15 cellular contexts compared by ENCODE assay signal in the genomic region with DNA sequence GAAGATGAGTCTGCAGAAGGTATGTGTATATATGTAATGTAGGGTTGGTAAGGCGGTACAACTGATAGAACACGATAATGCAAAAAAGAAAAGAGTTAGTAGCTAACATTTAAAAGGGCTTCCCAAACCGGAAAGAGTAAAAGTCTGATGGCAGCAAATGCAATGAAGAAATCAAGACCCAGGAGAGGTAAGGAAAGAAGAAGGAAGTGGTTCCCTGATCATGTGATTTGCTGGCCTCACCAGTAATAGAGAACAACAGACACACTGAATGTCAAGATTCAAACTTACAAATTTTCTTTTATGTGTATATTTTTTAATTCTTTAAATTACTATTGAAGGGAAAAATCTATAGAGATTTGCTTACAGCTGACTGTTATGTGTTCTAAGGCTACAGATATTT. TPM values are rescaled to one million over a fixed set of nuclear protein-coding genes. Genes with fewer than 3 reads are reported as not detected.
DNase-seq lines count a peak whose midpoint lies in the region; ATAC-seq and TF ChIP-seq lines count a peak whose summit lies in the region.
"Had no signal": no experiment of that assay in that cellular context is flagged by ENCODE, and none has a peak within 500 bp of the region (broad histone marks: within the 10 kb centered on the region; RNA-seq: fewer than 3 reads in every experiment).

No MANE protein-coding gene starts in this region.

- no peak overlapping the region for H3K27ac ChIP-seq in upper lobe of right lung
- H3K27ac ChIP-seq: breast epithelium had no signal

- no peaks in the 10 kb centered on the region for H3K27me3 ChIP-seq in upper lobe of right lung
- H3K27me3 ChIP-seq: breast epithelium had no signal

- H3K36me3 ChIP-seq in upper lobe of right lung, result peaks cover 94% of the 10 kb centered on the region
- H3K36me3 ChIP-seq: breast epithelium had no signal

- intact Hi-C loops in upper lobe of right lung (cut with DNase I) (no loop called here), left colon (cut with DNase I, micrococcal nuclease) (no loop called here)

- peaks cover 5% of the 10 kb centered on the region for H3K36me3 Mint-ChIP-seq in activated naive CD8-positive, alpha-beta T cell
- peaks cover 58% of the 10 kb centered on the region for H3K36me3 Mint-ChIP-seq in activated naive CD8-positive, alpha-beta T cell treated with anti-CD3 and anti-CD28 coated beads, Interleukin-2, amount 50 U/mL, for 24 hours (ENCODE audit: low read depth)
- peaks cover 37% of the 10 kb centered on the region for H3K36me3 Mint-ChIP-seq in activated naive CD8-positive, alpha-beta T cell treated with anti-CD3 and anti-CD28 coated beads for 36 hours

- H3K4me3 ChIP-seq in NB4 (ENCODE audit: low read depth, low read length) (no peak overlapping the region), upper lobe of right lung (no peak overlapping the region)
- H3K4me3 ChIP-seq: breast epithelium had no signal

- no peaks in the 10 kb centered on the region for H3K9me3 ChIP-seq in upper lobe of right lung
- H3K9me3 ChIP-seq: breast epithelium had no signal

- no peak for TF ChIP-seq POLR2A in NB4 (IDR thresholded peaks at IDR 0.05; ENCODE audit: extremely low read depth, insufficient read length)

- no peaks in the 10 kb centered on the region for H3K27me3 Mint-ChIP-seq in activated naive CD8-positive, alpha-beta T cell
- no peaks in the 10 kb centered on the region for H3K27me3 Mint-ChIP-seq in activated naive CD8-positive, alpha-beta T cell treated with anti-CD3 and anti-CD28 coated beads, Interleukin-2, amount 50 U/mL, for 24 hours
- no peaks in the 10 kb centered on the region for H3K27me3 Mint-ChIP-seq in activated naive CD8-positive, alpha-beta T cell treated with anti-CD3 and anti-CD28 coated beads for 36 hours

- H3K4me1 Mint-ChIP-seq in activated naive CD8-positive, alpha-beta T cell (ENCODE audit: low read depth), result peaks cover 49% of the 10 kb centered on the region
- H3K4me1 Mint-ChIP-seq in activated naive CD8-positive, alpha-beta T cell treated with anti-CD3 and anti-CD28 coated beads, Interleukin-2, amount 50 U/mL, for 24 hours, result peaks cover 41% of the 10 kb centered on the region
- H3K4me1 Mint-ChIP-seq in activated naive CD8-positive, alpha-beta T cell treated with anti-CD3 and anti-CD28 coated beads for 36 hours, result peaks cover 30% of the 10 kb centered on the region

- no peak for TF ChIP-seq CTCF in NB4 (IDR thresholded peaks at IDR 0.05; ENCODE audit: low read depth, low read length)
- no peak for TF ChIP-seq CTCF in upper lobe of right lung (IDR thresholded peaks at IDR 0.05)

- no peak for DNase-seq in activated naive CD8-positive, alpha-beta T cell treated with anti-CD3 and anti-CD28 coated beads, Interleukin-2, amount 50 U/mL, for 24 hours
- DNase-seq in NB4 (ENCODE audit: low read depth) (peak; percentile 54), upper lobe of right lung (no peak), NCI-H1092 treated with DMSO at 0.1 percent for 48 hours (lab: John Stamatoyannopoulos, UW) (no peak), NCI-H1048 (lab: John Stamatoyannopoulos, UW) (no peak), left colon (no peak)
- no peak for DNase-seq in activated naive CD8-positive, alpha-beta T cell treated with anti-CD3 and anti-CD28 coated beads for 36 hours
- DNase-seq: activated naive CD4-positive, alpha-beta T cell; immature natural killer cell; mammary epithelial cell; NCI-H187 treated with DMSO at 0.1 percent for 48 hours; NCI-H446 treated with DMSO at 0.1 percent for 48 hours; right cardiac atrium had no signal

- no peak for ATAC-seq in activated naive CD8-positive, alpha-beta T cell treated with anti-CD3 and anti-CD28 coated beads, Interleukin-2, amount 50 U/mL, for 24 hours
- ATAC-seq in upper lobe of right lung (peak; percentile 67), left colon (no peak)
- ATAC-seq: right cardiac atrium had no signal

- H3K4me3 Mint-ChIP-seq in activated naive CD8-positive, alpha-beta T cell, result no peak overlapping the region
- no peak overlapping the region for H3K4me3 Mint-ChIP-seq in activated naive CD8-positive, alpha-beta T cell treated with anti-CD3 and anti-CD28 coated beads, Interleukin-2, amount 50 U/mL, for 24 hours
- no peak overlapping the region for H3K4me3 Mint-ChIP-seq in activated naive CD8-positive, alpha-beta T cell treated with anti-CD3 and anti-CD28 coated beads for 36 hours
- H3K4me3 Mint-ChIP-seq: immature natural killer cell had no signal

- no peaks in the 10 kb centered on the region for H3K9me3 Mint-ChIP-seq in activated naive CD8-positive, alpha-beta T cell (ENCODE audit: low read depth)
- H3K9me3 Mint-ChIP-seq in activated naive CD8-positive, alpha-beta T cell treated with anti-CD3 and anti-CD28 coated beads, Interleukin-2, amount 50 U/mL, for 24 hours, result no peaks in the 10 kb centered on the region
- no peaks in the 10 kb centered on the region for H3K9me3 Mint-ChIP-seq in activated naive CD8-positive, alpha-beta T cell treated with anti-CD3 and anti-CD28 coated beads for 36 hours
- H3K9me3 Mint-ChIP-seq: immature natural killer cell had no signal

- H3K27ac Mint-ChIP-seq in activated naive CD8-positive, alpha-beta T cell, result peak overlapping the region; percentile 41
- H3K27ac Mint-ChIP-seq in activated naive CD8-positive, alpha-beta T cell treated with anti-CD3 and anti-CD28 coated beads, Interleukin-2, amount 50 U/mL, for 24 hours, result no peak overlapping the region
- peak overlapping the region; percentile 21 for H3K27ac Mint-ChIP-seq in activated naive CD8-positive, alpha-beta T cell treated with anti-CD3 and anti-CD28 coated beads for 36 hours

- no peaks in the 10 kb centered on the region for H3K4me1 ChIP-seq in upper lobe of right lung
- H3K4me1 ChIP-seq: breast epithelium had no signal

RNA-seq across cellular contexts. Expression of a gene that starts 18.4 kb away (rescaled TPM):
- 10 to 100 TPM; 29.8 to 31.6 TPM for total RNA-seq in activated naive CD8-positive, alpha-beta T cell treated with anti-CD3 and anti-CD28 coated beads for 36 hours
- total RNA-seq in upper lobe of right lung (44.8 TPM), left colon (10 to 100 TPM; 41.3 to 42.1 TPM)

RNA-seq across cellular contexts. Expression of a gene that starts 18.8 kb away (rescaled TPM):
- total RNA-seq in activated naive CD8-positive, alpha-beta T cell treated with anti-CD3 and anti-CD28 coated beads for 36 hours, result 1 to 10 TPM; 7.5 to 7.6 TPM
- total RNA-seq in upper lobe of right lung, result 4.9 TPM
- total RNA-seq in left colon, result 1 to 10 TPM; 2.1 to 3.5 TPM

RNA-seq across cellular contexts. Expression of a gene that starts 40.6 kb away (rescaled TPM):
- total RNA-seq in activated naive CD8-positive, alpha-beta T cell treated with anti-CD3 and anti-CD28 coated beads for 36 hours, result 10 to 100 TPM; 16.2 to 21.6 TPM
- total RNA-seq in upper lobe of right lung (39.7 TPM), left colon (10 to 100 TPM; 41.9 to 48.8 TPM)
